8 cellular contexts compared by ENCODE assay signal in the genomic region with DNA sequence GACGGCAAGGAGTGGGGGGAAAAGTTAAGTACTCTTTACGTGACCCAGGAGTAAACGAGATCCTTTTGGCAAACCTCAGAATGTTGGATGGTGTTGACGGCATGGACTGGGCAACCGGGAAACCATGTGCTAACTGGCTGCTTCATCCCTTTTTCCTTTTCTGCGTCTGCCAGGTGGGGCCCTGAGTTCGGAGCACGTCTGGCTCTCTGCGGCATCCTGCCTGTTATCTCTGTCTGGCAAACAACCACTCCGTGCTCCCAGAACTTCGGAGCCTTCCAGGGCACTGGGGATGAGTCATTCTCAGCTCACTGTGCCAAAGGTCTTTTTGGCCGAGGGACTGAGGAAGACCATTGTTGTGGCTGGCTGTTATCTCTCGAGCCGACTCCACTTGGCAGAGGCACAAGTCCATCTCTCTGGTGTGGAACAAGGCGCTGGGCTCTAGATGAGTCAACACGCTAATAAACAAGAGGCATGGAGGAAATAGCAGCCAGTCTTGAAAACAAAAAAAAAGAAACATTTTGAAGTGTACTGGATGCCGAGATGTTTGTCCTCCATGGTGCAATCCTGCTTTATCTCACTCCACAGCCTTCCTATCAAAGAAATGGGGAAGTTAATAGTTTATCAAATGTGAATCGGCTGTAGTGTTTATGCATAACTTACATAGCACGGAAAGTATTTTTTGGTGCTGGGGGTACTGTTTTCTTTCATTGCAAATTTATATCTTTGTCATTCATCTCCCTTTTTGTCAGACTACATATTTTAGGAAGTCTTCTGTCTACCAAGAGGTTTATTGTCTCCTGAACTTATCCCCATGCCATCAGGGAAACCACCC.
DNase-seq lines count a peak whose midpoint lies in the region; ATAC-seq and TF ChIP-seq lines count a peak whose summit lies in the region.

No MANE protein-coding gene starts in this region.

- H3K27ac ChIP-seq in transverse colon: peak overlapping the region; percentile 22 to 70 (median 32)

- no peaks in the 10 kb centered on the region for H3K27me3 ChIP-seq in transverse colon

- no peak for TF ChIP-seq POLR2A in lower leg skin (IDR thresholded peaks at IDR 0.05)
- TF ChIP-seq POLR2A in transverse colon (IDR thresholded peaks at IDR 0.05): no peak

- H3K4me3 ChIP-seq in choroid plexus epithelial cell (ENCODE audit: low read depth, low read length) (peak overlapping the region; percentile 28), lower leg skin (ENCODE audit: low read depth, poor library complexity, severe bottlenecking) (no peak overlapping the region), transverse colon (peak overlapping the region in 2 of 4 donors; percentile 1 to 5)

- TF ChIP-seq EP300 in transverse colon (IDR thresholded peaks at IDR 0.05; ENCODE audit: low read depth): no peak

- H3K9me3 ChIP-seq in transverse colon: no peaks in the 10 kb centered on the region

- in situ Hi-C loops in transverse colon (cut with MboI; ENCODE audit: low pct_ligation_motif_present in 1 of 4, low pct_unique_long_range_greater_than_20kb in 1 of 4, low sequenced_read_pairs in 3 of 4): loop anchor here in 1 of 4 donors (25.0 kb wide), 1 partner anchor 263 kb away; no protein-coding TSS in a partner anchor

- TF ChIP-seq CTCF in choroid plexus epithelial cell (conservative IDR thresholded peaks at IDR 0.05; ENCODE audit: low read depth, low read length): no peak
- TF ChIP-seq CTCF in lower leg skin (IDR thresholded peaks at IDR 0.05): peak in 1 of 3 donors; percentile 98
- no peak for TF ChIP-seq CTCF in transverse colon (IDR thresholded peaks at IDR 0.05)

- ATAC-seq in GM18502 (IDR thresholded peaks at IDR 0.05; ENCODE audit: poor library complexity, unreplicated experiment) (peak; percentile 42), HG03571 (IDR thresholded peaks at IDR 0.05; ENCODE audit: unreplicated experiment) (no peak)

- intact Hi-C loops in lower leg skin (cut with DNase I; ENCODE audit: low total_unique reads): no loop called here
- intact Hi-C loops in transverse colon (cut with DNase I; ENCODE audit: low total_unique reads): no loop called here

- DNase-seq in NCI-H2029 treated with DMSO at 0.1 percent for 48 hours (lab: John Stamatoyannopoulos, UW) (peak; percentile 89), choroid plexus epithelial cell (ENCODE audit: low read depth) (peak; percentile 90), lower leg skin (ENCODE audit: low spot score in 2 of 2) (peak; percentile 59 to 93), transverse colon (peak; percentile 78)
- no peak for DNase-seq in activated CD8-positive, alpha-beta memory T cell treated with anti-CD3 and anti-CD28 coated beads, Interleukin-2, amount 50 U/mL, for 48 hours
- no peak for DNase-seq in activated CD4-positive, alpha-beta T cell treated with anti-CD3 and anti-CD28 coated beads, Interleukin-2, amount 50 U/mL, for 4 hours

- H3K4me1 ChIP-seq in transverse colon: peaks cover 3 to 16% (median 12%) of the 10 kb centered on the region in 4 donors

- no peaks in the 10 kb centered on the region for H3K36me3 ChIP-seq in transverse colon

- 14 to 16% methylated on average over 19 of the region's 19 CpGs for WGBS in lower leg skin, 2 donors
- WGBS in transverse colon (ENCODE audit: low coverage in 1 of 2), 2 donors: 4 to 12% methylated on average over 13 to 19 of the region's 19 CpGs

Comparison
In these comparisons a context has a peak if more than half of its experiments do, and no peak if none do; other contexts are left out.
1. DNase-seq: peak in NCI-H2029 treated with DMSO at 0.1 percent for 48 hours (single experiment), choroid plexus epithelial cell (single experiment), lower leg skin (2 of 2) and transverse colon (single experiment); none in activated CD8-positive, alpha-beta memory T cell treated with anti-CD3 and anti-CD28 coated beads, Interleukin-2, amount 50 U/mL, for 48 hours (single experiment) and activated CD4-positive, alpha-beta T cell treated with anti-CD3 and anti-CD28 coated beads, Interleukin-2, amount 50 U/mL, for 4 hours (0 of 2).